Comparison of ENCODE assay signal across 1 cellular context in genomic region chr9:112503170-112503569, GRCh38.
TF ChIP-seq lines count a peak whose summit lies in the region.

No MANE protein-coding gene starts in this region.

TF ChIP-seq in GM23338, 12 proteins besides CTCF, POLR2A, EP300 and RAD21 (continued from another document):
- TF ChIP-seq, protein P1, sequence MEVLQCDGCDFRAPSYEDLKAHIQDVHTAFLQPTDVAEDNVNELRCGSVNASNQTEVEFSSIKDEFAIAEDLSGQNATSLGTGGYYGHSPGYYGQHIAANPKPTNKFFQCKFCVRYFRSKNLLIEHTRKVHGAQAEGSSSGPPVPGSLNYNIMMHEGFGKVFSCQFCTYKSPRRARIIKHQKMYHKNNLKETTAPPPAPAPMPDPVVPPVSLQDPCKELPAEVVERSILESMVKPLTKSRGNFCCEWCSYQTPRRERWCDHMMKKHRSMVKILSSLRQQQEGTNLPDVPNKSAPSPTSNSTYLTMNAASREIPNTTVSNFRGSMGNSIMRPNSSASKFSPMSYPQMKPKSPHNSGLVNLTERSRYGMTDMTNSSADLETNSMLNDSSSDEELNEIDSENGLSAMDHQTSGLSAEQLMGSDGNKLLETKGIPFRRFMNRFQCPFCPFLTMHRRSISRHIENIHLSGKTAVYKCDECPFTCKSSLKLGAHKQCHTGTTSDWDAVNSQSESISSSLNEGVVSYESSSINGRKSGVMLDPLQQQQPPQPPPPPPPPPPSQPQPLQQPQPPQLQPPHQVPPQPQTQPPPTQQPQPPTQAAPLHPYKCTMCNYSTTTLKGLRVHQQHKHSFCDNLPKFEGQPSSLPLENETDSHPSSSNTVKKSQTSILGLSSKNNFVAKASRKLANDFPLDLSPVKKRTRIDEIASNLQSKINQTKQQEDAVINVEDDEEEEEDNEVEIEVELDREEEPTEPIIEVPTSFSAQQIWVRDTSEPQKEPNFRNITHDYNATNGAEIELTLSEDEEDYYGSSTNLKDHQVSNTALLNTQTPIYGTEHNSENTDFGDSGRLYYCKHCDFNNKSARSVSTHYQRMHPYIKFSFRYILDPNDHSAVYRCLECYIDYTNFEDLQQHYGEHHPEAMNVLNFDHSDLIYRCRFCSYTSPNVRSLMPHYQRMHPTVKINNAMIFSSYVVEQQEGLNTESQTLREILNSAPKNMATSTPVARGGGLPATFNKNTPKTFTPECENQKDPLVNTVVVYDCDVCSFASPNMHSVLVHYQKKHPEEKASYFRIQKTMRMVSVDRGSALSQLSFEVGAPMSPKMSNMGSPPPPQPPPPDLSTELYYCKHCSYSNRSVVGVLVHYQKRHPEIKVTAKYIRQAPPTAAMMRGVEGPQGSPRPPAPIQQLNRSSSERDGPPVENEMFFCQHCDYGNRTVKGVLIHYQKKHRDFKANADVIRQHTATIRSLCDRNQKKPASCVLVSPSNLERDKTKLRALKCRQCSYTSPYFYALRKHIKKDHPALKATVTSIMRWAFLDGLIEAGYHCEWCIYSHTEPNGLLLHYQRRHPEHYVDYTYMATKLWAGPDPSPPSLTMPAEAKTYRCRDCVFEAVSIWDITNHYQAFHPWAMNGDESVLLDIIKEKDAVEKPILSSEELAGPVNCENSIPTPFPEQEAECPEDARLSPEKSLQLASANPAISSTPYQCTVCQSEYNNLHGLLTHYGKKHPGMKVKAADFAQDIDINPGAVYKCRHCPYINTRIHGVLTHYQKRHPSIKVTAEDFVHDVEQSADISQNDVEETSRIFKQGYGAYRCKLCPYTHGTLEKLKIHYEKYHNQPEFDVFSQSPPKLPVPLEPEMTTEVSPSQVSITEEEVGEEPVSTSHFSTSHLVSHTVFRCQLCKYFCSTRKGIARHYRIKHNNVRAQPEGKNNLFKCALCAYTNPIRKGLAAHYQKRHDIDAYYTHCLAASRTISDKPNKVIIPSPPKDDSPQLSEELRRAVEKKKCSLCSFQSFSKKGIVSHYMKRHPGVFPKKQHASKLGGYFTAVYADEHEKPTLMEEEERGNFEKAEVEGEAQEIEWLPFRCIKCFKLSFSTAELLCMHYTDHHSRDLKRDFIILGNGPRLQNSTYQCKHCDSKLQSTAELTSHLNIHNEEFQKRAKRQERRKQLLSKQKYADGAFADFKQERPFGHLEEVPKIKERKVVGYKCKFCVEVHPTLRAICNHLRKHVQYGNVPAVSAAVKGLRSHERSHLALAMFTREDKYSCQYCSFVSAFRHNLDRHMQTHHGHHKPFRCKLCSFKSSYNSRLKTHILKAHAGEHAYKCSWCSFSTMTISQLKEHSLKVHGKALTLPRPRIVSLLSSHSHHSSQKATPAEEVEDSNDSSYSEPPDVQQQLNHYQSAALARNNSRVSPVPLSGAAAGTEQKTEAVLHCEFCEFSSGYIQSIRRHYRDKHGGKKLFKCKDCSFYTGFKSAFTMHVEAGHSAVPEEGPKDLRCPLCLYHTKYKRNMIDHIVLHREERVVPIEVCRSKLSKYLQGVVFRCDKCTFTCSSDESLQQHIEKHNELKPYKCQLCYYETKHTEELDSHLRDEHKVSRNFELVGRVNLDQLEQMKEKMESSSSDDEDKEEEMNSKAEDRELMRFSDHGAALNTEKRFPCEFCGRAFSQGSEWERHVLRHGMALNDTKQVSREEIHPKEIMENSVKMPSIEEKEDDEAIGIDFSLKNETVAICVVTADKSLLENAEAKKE (CRISPR knock-in tag; IDR thresholded peaks at IDR 0.05): no peak
- TF ChIP-seq, protein P2, sequence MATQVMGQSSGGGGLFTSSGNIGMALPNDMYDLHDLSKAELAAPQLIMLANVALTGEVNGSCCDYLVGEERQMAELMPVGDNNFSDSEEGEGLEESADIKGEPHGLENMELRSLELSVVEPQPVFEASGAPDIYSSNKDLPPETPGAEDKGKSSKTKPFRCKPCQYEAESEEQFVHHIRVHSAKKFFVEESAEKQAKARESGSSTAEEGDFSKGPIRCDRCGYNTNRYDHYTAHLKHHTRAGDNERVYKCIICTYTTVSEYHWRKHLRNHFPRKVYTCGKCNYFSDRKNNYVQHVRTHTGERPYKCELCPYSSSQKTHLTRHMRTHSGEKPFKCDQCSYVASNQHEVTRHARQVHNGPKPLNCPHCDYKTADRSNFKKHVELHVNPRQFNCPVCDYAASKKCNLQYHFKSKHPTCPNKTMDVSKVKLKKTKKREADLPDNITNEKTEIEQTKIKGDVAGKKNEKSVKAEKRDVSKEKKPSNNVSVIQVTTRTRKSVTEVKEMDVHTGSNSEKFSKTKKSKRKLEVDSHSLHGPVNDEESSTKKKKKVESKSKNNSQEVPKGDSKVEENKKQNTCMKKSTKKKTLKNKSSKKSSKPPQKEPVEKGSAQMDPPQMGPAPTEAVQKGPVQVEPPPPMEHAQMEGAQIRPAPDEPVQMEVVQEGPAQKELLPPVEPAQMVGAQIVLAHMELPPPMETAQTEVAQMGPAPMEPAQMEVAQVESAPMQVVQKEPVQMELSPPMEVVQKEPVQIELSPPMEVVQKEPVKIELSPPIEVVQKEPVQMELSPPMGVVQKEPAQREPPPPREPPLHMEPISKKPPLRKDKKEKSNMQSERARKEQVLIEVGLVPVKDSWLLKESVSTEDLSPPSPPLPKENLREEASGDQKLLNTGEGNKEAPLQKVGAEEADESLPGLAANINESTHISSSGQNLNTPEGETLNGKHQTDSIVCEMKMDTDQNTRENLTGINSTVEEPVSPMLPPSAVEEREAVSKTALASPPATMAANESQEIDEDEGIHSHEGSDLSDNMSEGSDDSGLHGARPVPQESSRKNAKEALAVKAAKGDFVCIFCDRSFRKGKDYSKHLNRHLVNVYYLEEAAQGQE (IDR thresholded peaks at IDR 0.05; ENCODE audit: unreplicated experiment): no peak
- TF ChIP-seq JUNB (IDR thresholded peaks at IDR 0.05; ENCODE audit: unreplicated experiment) (no peak), STAT1 (IDR thresholded peaks at IDR 0.05; ENCODE audit: unreplicated experiment) (no peak), ZNF331 (CRISPR knock-in tag; IDR thresholded peaks at IDR 0.05; ENCODE audit: low read depth) (no peak), NANOG (IDR thresholded peaks at IDR 0.05; ENCODE audit: borderline replicate concordance) (no peak)
